35 cellular contexts compared by ENCODE assay signal in genomic region chr13:55777612-55778011, GRCh38.
"Had no signal": no experiment of that assay in that cellular context is flagged by ENCODE, and none has a peak within 500 bp of the region (broad histone marks: within the 10 kb centered on the region; RNA-seq: fewer than 3 reads in every experiment).

No MANE protein-coding gene starts in this region.

- H3K36me3 ChIP-seq: MG63 had no signal

- H3K9me3 ChIP-seq: MG63 had no signal

- H3K27me3 ChIP-seq: MG63 had no signal

- DNase-seq: Karpas-422, Kasumi-1, KG1, MG63, MM.1S, MV-4-11, NCI-H1048, NCI-H1092, NCI-H1092 treated with DMSO at 0.1 percent for 48 hours, NCI-H1105, NCI-H1105 treated with DMSO at 0.1 percent for 48 hours, NCI-H1417, NCI-H1417 treated with DMSO at 0.1 percent for 48 hours, NCI-H1436, NCI-H1436 treated with DMSO at 0.1 percent for 48 hours, NCI-H146, NCI-H1694, NCI-H1694 treated with DMSO at 0.1 percent for 48 hours, NCI-H187, NCI-H187 treated with DMSO at 0.1 percent for 48 hours, NCI-H1930, NCI-H2029, NCI-H2029 treated with DMSO at 0.1 percent for 48 hours, NCI-H2081, NCI-H2081 treated with DMSO at 0.1 percent for 48 hours, NCI-H2107, NCI-H2171, NCI-H2171 treated with DMSO at 0.1 percent for 48 hours, NCI-H2227 treated with DMSO at 0.1 percent for 48 hours, NCI-H226, NCI-H345, NCI-H446, NCI-H446 treated with DMSO at 0.1 percent for 48 hours, NCI-H510A had no signal

- H3K4me3 ChIP-seq: MG63 had no signal

- H3K9ac ChIP-seq: KMS-11 had no signal

- H3K27ac ChIP-seq: KMS-11 had no signal

- H3K4me2 ChIP-seq: KMS-11 had no signal
